In the genomic region with DNA sequence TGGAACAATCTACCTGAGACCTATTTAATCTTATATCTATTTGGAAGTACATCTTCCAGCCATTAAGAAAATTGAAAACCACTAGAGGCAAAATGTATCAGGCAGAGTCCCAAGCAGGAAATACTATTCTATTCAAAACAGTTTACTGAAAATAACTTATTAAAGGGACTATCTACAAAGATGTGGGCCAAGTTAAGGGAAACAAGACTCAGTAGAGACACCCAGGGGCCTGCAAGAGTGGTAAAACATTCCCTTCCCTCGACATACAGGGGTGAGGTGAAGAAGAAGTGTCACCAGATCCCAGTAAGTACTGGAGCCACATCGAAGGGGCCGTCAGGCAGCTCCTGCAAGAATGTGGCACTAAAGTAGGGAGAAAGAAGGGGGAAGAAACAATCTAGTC, we compare ENCODE assay signal across 24 cellular contexts.
"Had no signal": no experiment of that assay in that cellular context is flagged by ENCODE, and none has a peak within 500 bp of the region (broad histone marks: within the 10 kb centered on the region; RNA-seq: fewer than 3 reads in every experiment).

No MANE protein-coding gene starts in this region.

- ATAC-seq: left cardiac atrium; left lobe of liver; lower lobe of right lung; naive thymus-derived CD8-positive, alpha-beta T cell; right lobe of liver; stimulated activated memory B cell treated with anti-CD40 and anti-IgM and Interleukin-4, amounts not matched to agents 10 μg/mL and 1 μg/mL and 100 μg/mL, for 72 hours; stimulated activated naive CD8-positive, alpha-beta T cell treated with anti-CD3 and anti-CD28 coated beads, Interleukin-15, amount 100 ng/mL, for 72 hours; upper lobe of right lung had no signal

- H3K4me1 ChIP-seq: lower lobe of right lung, right atrium auricular region, right lobe of liver, upper lobe of right lung had no signal

- DNase-seq: hippocampal formation; kidney glomerular epithelial cell; left cardiac atrium; lower lobe of right lung; mammary epithelial cell; mesenchymal stem cell; naive thymus-derived CD8-positive, alpha-beta T cell; nucleus accumbens; right lobe of liver; stimulated activated CD4-positive, alpha-beta T cell treated with anti-CD3 and anti-CD28 coated beads, Interleukin-1b, Interleukin-23, amount 100 ng/mL, for 48 hours; stimulated activated CD4-positive, alpha-beta T cell treated with anti-CD3 and anti-CD28 coated beads, Interleukin-2, amount 100 ng/mL, for 48 hours; stimulated activated CD4-positive, alpha-beta T cell treated with anti-CD3 and anti-CD28 coated beads, Interleukin-4, amount 100 ng/mL, for 4 hours; stimulated activated CD8-positive, alpha-beta memory T cell treated with anti-CD3 and anti-CD28 coated beads, Interleukin-4, amount 100 ng/mL, for 48 hours; stimulated activated naive CD4-positive, alpha-beta T cell treated with Interleukin-2 at 50 U/mL for 16 hours; stimulated activated naive CD8-positive, alpha-beta T cell treated with anti-CD3 and anti-CD28 coated beads, Interleukin-15, amount 100 ng/mL, for 72 hours; substantia nigra; trophoblast cell; upper lobe of right lung had no signal

- H3K27ac ChIP-seq: lower lobe of right lung, right atrium auricular region, right lobe of liver, upper lobe of right lung had no signal

- FAIRE-seq: keratinocyte, urothelium cell line had no signal

- H3K36me3 ChIP-seq: lower lobe of right lung, right atrium auricular region, right lobe of liver, upper lobe of right lung had no signal

- H3K4me2 ChIP-seq: smooth muscle cell had no signal

- H3K4me3 ChIP-seq: lower lobe of right lung, right atrium auricular region, right lobe of liver, smooth muscle cell, upper lobe of right lung had no signal

- H3K9me3 ChIP-seq: lower lobe of right lung, right atrium auricular region, right lobe of liver, upper lobe of right lung had no signal

- H3K27me3 ChIP-seq: right atrium auricular region, right lobe of liver had no signal
